Comparison of ENCODE assay signal across 9 cellular contexts in the genomic region with DNA sequence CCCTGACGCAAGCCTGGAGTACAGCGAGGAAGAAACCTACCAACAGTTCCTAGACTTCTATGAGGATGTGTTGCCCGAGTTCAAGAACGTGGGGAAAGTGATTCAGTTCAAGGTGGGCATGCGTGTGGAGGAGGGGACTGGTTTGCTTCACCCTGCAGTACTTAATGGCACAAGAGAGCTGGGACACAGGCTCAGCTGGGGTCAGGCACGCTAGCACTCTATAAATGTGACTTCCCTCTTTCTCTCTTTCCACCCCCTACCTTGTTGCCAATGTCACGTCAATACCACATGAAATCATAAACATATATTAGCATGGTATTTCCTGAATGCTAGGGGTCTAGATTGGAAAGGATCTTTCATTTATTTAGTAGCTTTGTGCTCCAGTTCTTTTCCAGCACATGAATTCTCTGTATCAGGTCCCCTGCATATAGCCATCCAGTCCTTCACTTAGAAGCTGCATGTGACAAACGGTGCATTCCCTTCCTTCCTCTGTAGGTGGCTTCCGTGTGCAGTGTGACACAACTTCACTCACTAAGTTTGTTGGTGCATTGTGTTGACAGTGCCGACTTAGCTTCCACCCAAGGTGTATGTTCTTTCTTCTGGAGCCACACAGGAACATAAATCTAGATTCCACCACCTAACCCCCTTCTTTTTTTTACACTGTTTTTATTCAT. TPM values are rescaled to one million over a fixed set of nuclear protein-coding genes. Genes with fewer than 3 reads are reported as not detected.
DNase-seq lines count a peak whose midpoint lies in the region; ATAC-seq, FAIRE-seq and TF ChIP-seq lines count a peak whose summit lies in the region.
"Had no signal": no experiment of that assay in that cellular context is flagged by ENCODE, and none has a peak within 500 bp of the region (broad histone marks: within the 10 kb centered on the region; RNA-seq: fewer than 3 reads in every experiment).

No MANE protein-coding gene starts in this region.

- peak overlapping the region; percentile 48 for H3K27ac ChIP-seq in HL-60 (replicated peaks)
- H3K27ac ChIP-seq: skin epidermis had no signal

- H3K27me3 ChIP-seq in HL-60 (ENCODE audit: insufficient read depth, poor library complexity, severe bottlenecking), result no peaks in the 10 kb centered on the region

- peaks cover 57% of the 10 kb centered on the region for H3K36me3 Mint-ChIP-seq in stimulated activated naive CD8-positive, alpha-beta T cell treated with anti-CD3 and anti-CD28 coated beads, Interleukin-15, Interleukin-2, amounts not matched to agents 100 ng/mL and 50 ng/mL, for 24 hours (ENCODE audit: low read depth)

- H3K4me3 ChIP-seq in HL-60 (replicated peaks; ENCODE audit: insufficient read depth, low read length), result no peak overlapping the region
- H3K4me3 ChIP-seq: skin epidermis had no signal

- FAIRE-seq in GM19239 (lab: Jason Lieb, UNC), result peak; percentile 91

- H3K9me3 Mint-ChIP-seq in stimulated activated naive CD8-positive, alpha-beta T cell treated with anti-CD3 and anti-CD28 coated beads, Interleukin-15, Interleukin-2, amounts not matched to agents 100 ng/mL and 50 ng/mL, for 24 hours, result no peaks in the 10 kb centered on the region

- ATAC-seq in left ventricle myocardium superior, result peak; percentile 82

- DNase-seq in D341Med (ENCODE audit: low spot score), result peak; percentile 34
- no peak for DNase-seq in GM19239 (ENCODE audit: insufficient read length, low spot score)
- DNase-seq in HL-60 (ENCODE audit: low read depth in 1 of 2, low spot score in 1 of 2), result peak; percentile 57 to 66
- peak; percentile 4 for DNase-seq in activated CD4-positive, alpha-beta T cell treated with anti-CD3 and anti-CD28 coated beads, Interleukin-2, amount 50 U/mL, for 1 hour
- DNase-seq in left ventricle myocardium superior, result no peak
- no peak for DNase-seq in putamen (ENCODE audit: low spot score)
- no peak for DNase-seq in HK-2 (ENCODE audit: unreplicated experiment)

- H3K27me3 Mint-ChIP-seq in stimulated activated naive CD8-positive, alpha-beta T cell treated with anti-CD3 and anti-CD28 coated beads, Interleukin-15, Interleukin-2, amounts not matched to agents 100 ng/mL and 50 ng/mL, for 24 hours, result no peaks in the 10 kb centered on the region

- H3K4me1 Mint-ChIP-seq in stimulated activated naive CD8-positive, alpha-beta T cell treated with anti-CD3 and anti-CD28 coated beads, Interleukin-15, Interleukin-2, amounts not matched to agents 100 ng/mL and 50 ng/mL, for 24 hours (ENCODE audit: low read depth), result peaks cover 55% of the 10 kb centered on the region

- H3K27ac Mint-ChIP-seq in stimulated activated naive CD8-positive, alpha-beta T cell treated with anti-CD3 and anti-CD28 coated beads, Interleukin-15, Interleukin-2, amounts not matched to agents 100 ng/mL and 50 ng/mL, for 24 hours, result peak overlapping the region; percentile 83

- peak; percentile 19 for TF ChIP-seq CTCF in HL-60 (IDR thresholded peaks at IDR 0.05; ENCODE audit: insufficient read depth, low read length)

- intact Hi-C loops in left ventricle myocardium superior (cut with micrococcal nuclease), result no loop called here

- no peak overlapping the region for H3K4me3 Mint-ChIP-seq in stimulated activated naive CD8-positive, alpha-beta T cell treated with anti-CD3 and anti-CD28 coated beads, Interleukin-15, Interleukin-2, amounts not matched to agents 100 ng/mL and 50 ng/mL, for 24 hours

RNA-seq across cellular contexts. Expression of a gene that starts 25.6 kb away (rescaled TPM):
- 7.3 TPM for total RNA-seq in left ventricle myocardium superior

RNA-seq across cellular contexts. Expression of a gene that starts 38.7 kb away (rescaled TPM):
- 147 TPM for total RNA-seq in left ventricle myocardium superior

Comparison
In these comparisons a context has a peak if more than half of its experiments do, and no peak if none do; other contexts are left out.
1. DNase-seq: peak in D341Med (single experiment), HL-60 (2 of 2) and activated CD4-positive, alpha-beta T cell treated with anti-CD3 and anti-CD28 coated beads, Interleukin-2, amount 50 U/mL, for 1 hour (single experiment); none in GM19239 (single experiment), left ventricle myocardium superior (single experiment), putamen (single experiment) and HK-2 (single experiment).